In the genomic region with DNA sequence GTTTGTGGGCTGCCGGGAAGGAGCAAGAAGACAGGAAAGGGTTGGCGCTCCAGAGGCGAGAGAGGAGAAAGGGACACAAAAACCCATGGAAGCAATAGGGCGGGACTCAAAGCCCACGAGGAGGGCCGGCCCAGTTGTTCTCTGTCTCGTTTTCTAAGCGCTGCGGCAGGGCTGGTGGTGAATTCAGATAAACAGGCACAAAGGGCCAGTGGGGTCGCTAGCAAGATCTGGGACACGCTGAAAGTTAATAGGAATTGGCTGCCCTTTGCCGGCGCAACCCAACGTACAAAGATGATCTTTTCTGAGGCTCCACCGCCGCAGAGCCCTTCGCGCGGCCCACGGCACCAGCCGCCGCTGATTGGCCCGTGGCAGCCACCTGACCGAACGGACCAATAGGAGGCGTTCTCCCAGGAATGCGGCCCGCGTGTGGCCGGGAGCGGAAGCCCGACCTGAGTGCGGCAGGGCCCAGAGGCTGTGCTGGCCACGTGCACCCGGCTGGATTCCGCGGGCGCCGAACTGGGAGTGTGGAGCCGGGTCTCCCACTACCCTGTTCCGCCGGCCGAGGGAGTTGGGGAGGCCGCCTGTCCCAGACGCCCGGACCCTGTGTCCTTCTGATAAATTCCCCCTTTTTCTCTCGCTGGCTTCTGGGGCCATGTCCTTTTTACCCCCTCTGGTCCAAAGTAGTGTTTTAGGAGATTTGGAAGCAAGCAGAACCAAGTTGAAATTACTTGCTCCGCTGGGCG, we compare ENCODE assay signal across 8 cellular contexts. TPM values are rescaled to one million over a fixed set of nuclear protein-coding genes. Genes with fewer than 3 reads are reported as not detected.
A peak's percentile ranks its signal among the peaks of the same experiment; 100 is the strongest.
DNase-seq lines count a peak whose midpoint lies in the region; ATAC-seq and TF ChIP-seq lines count a peak whose summit lies in the region.

No MANE protein-coding gene starts in this region.

- DNase-seq in GM13976 (ENCODE audit: low spot score) (peak; percentile 80), RPMI7951 (ENCODE audit: low read depth) (peak; percentile 81), heart right ventricle (peak; percentile 91), renal cortical epithelial cell (ENCODE audit: low read depth) (peak; percentile 55), upper lobe of right lung (peak; percentile 93), NCI-H1694 (lab: John Stamatoyannopoulos, UW) (no peak)
- DNase-seq in activated naive CD8-positive, alpha-beta T cell treated with anti-CD3 and anti-CD28 coated beads, Interleukin-2, amount 10 ng/mL, durations not matched to agents 7 days and 5 days, result peak; percentile 86

- in situ Hi-C loops in GM13976 (cut with MboI; ENCODE audit: low sequenced_read_pairs, unreplicated experiment), result loop anchor here (10.0 kb wide), 2 partner anchors 178 to 452 kb away; no protein-coding TSS in a partner anchor

- no peaks in the 10 kb centered on the region for H3K27me3 Mint-ChIP-seq in activated naive CD8-positive, alpha-beta T cell treated with anti-CD3 and anti-CD28 coated beads, Interleukin-2, amount 10 ng/mL, durations not matched to agents 7 days and 5 days

- H3K27me3 ChIP-seq in heart right ventricle, result no peaks in the 10 kb centered on the region
- H3K27me3 ChIP-seq in upper lobe of right lung, result no peaks in the 10 kb centered on the region

- WGBS in heart right ventricle, 2 donors, result 19 to 21% methylated on average over 49 of the region's 49 CpGs

- H3K27ac ChIP-seq in heart right ventricle (peak overlapping the region in 9 of 10 donors; percentile 30 to 73 (median 65)), upper lobe of right lung (peak overlapping the region; percentile 66)

- intact Hi-C loops in heart right ventricle (cut with DNase I), result loop anchor here in 7 of 10 donors (5.0 to 10.0 kb wide), 8 partner anchors 118 to 338 kb away; a partner anchor contains a TSS
- intact Hi-C loops in upper lobe of right lung (cut with DNase I), result no loop called here

- H3K36me3 Mint-ChIP-seq in activated naive CD8-positive, alpha-beta T cell treated with anti-CD3 and anti-CD28 coated beads, Interleukin-2, amount 10 ng/mL, durations not matched to agents 7 days and 5 days, result no peaks in the 10 kb centered on the region

- H3K4me1 ChIP-seq in heart right ventricle (peaks cover 0 to 32% (median 16%) of the 10 kb centered on the region in 9 donors), upper lobe of right lung (peaks cover 19% of the 10 kb centered on the region)

- peak overlapping the region in 9 of 10 donors; percentile 10 to 47 (median 37) for H3K4me3 ChIP-seq in heart right ventricle
- peak overlapping the region; percentile 39 for H3K4me3 ChIP-seq in upper lobe of right lung

- TF ChIP-seq CTCF in GM13976 (IDR thresholded peaks at IDR 0.05; ENCODE audit: borderline replicate concordance, control extremely low read depth, extremely low read depth, insufficient read depth, missing control alignments) (no peak), heart right ventricle (IDR thresholded peaks at IDR 0.05) (no peak), upper lobe of right lung (IDR thresholded peaks at IDR 0.05) (no peak)

- peaks cover 23% of the 10 kb centered on the region for H3K4me1 Mint-ChIP-seq in activated naive CD8-positive, alpha-beta T cell treated with anti-CD3 and anti-CD28 coated beads, Interleukin-2, amount 10 ng/mL, durations not matched to agents 7 days and 5 days

- H3K9me3 ChIP-seq in heart right ventricle, result no peaks in the 10 kb centered on the region
- no peaks in the 10 kb centered on the region for H3K9me3 ChIP-seq in upper lobe of right lung

- H3K9me3 Mint-ChIP-seq in activated naive CD8-positive, alpha-beta T cell treated with anti-CD3 and anti-CD28 coated beads, Interleukin-2, amount 10 ng/mL, durations not matched to agents 7 days and 5 days, result no peaks in the 10 kb centered on the region

- H3K27ac Mint-ChIP-seq in activated naive CD8-positive, alpha-beta T cell treated with anti-CD3 and anti-CD28 coated beads, Interleukin-2, amount 10 ng/mL, durations not matched to agents 7 days and 5 days, result peak overlapping the region; percentile 86

- peak overlapping the region; percentile 67 for H3K4me3 Mint-ChIP-seq in activated naive CD8-positive, alpha-beta T cell treated with anti-CD3 and anti-CD28 coated beads, Interleukin-2, amount 10 ng/mL, durations not matched to agents 7 days and 5 days

- peak; percentile 93 for ATAC-seq in activated naive CD8-positive, alpha-beta T cell treated with anti-CD3 and anti-CD28 coated beads, Interleukin-2, amount 10 ng/mL, durations not matched to agents 7 days and 5 days (ENCODE audit: low read depth)
- peak; percentile 94 to 98 (median 96) for ATAC-seq in heart right ventricle
- ATAC-seq in upper lobe of right lung, result peak; percentile 96
- ATAC-seq in GM18873 (IDR thresholded peaks at IDR 0.05; ENCODE audit: low FRiP score, unreplicated experiment), result no peak

- POLR2A ChIA-PET in activated naive CD8-positive, alpha-beta T cell treated with anti-CD3 and anti-CD28 coated beads, Interleukin-2, amount 10 ng/mL, durations not matched to agents 7 days and 5 days (lab: Charles Lee), result interaction anchor here (3.2 kb wide), 1 partner anchor 16 kb away, joined by 17 read pairs; a partner anchor contains a TSS

- H3K36me3 ChIP-seq in heart right ventricle (no peaks in the 10 kb centered on the region), upper lobe of right lung (no peaks in the 10 kb centered on the region)

RNA-seq across cellular contexts. Expression of a gene that starts 16.8 kb away (rescaled TPM):
- 11.5 and 14.5 TPM in 2 replicates for total RNA-seq in RPMI7951 (2014; rRNA removed; shearing (Covaris generic))
- total RNA-seq in activated naive CD8-positive, alpha-beta T cell treated with anti-CD3 and anti-CD28 coated beads, Interleukin-2, amount 10 ng/mL, durations not matched to agents 7 days and 5 days, result 100 to 1,000 TPM in 1 of 2 experiments, 10 to 100 TPM in 1; 96.2 to 101 TPM
- 10 to 100 TPM; 34.4 to 62.9 (median 47.2) TPM for total RNA-seq in heart right ventricle
- 10 to 100 TPM in 1 of 2 donors, 1 to 10 TPM in 1; 5.6 to 10.0 TPM for polyA plus RNA-seq in heart right ventricle
- 42.4 and 59.1 TPM in 2 replicates for total RNA-seq in renal cortical epithelial cell
- 67.7 TPM for total RNA-seq in upper lobe of right lung

RNA-seq across cellular contexts. Expression of a gene that starts 30.1 kb away (rescaled TPM):
- 1.9 and 2.0 TPM in 2 replicates for total RNA-seq in RPMI7951 (2014; rRNA removed; shearing (Covaris generic))
- 1 to 10 TPM; 1.9 to 2.3 TPM for total RNA-seq in activated naive CD8-positive, alpha-beta T cell treated with anti-CD3 and anti-CD28 coated beads, Interleukin-2, amount 10 ng/mL, durations not matched to agents 7 days and 5 days
- 1 to 10 TPM in 2 of 10 donors, under 1 TPM in 7, not detected in 1; 0.25 to 2.7 (median 0.37) TPM for total RNA-seq in heart right ventricle
- polyA plus RNA-seq in heart right ventricle, result 1 to 10 TPM; 1.4 to 2.4 TPM
- total RNA-seq in renal cortical epithelial cell, result 14.1 and 35.2 TPM in 2 replicates
- total RNA-seq in upper lobe of right lung, result 109 TPM
